Comparison of ENCODE assay signal across 1 cellular context in genomic region chr6:109382576-109383437, GRCh38.
TF ChIP-seq lines count a peak whose summit lies in the region.

No MANE protein-coding gene starts in this region.

TF ChIP-seq in HepG2, 621 proteins besides CTCF, POLR2A, EP300 and RAD21 (continued from another document and continues in another):
- TF ChIP-seq HOXA3 (CRISPR knock-in tag; IDR thresholded peaks at IDR 0.05) (0 out of 2 replicates have a peak, but pooled peaks have one; percentile 34), FOXO1 (CRISPR knock-in tag; IDR thresholded peaks at IDR 0.05) (peak; percentile 0; the same call in 1 of the 2 replicates), ATF3 (CRISPR knock-in tag; IDR thresholded peaks at IDR 0.05) (no peak), RFX5 (IDR thresholded peaks at IDR 0.05; ENCODE audit: low read depth, low read length) (no peak), RBAK (CRISPR knock-in tag; IDR thresholded peaks at IDR 0.05) (no peak), FOXK2 (IDR thresholded peaks at IDR 0.05) (peak; percentile 100), MEIS1 (CRISPR knock-in tag; IDR thresholded peaks at IDR 0.05; ENCODE audit: borderline replicate concordance) (peak; percentile 53; the same call in 1 of the 2 replicates), HNF4A (CRISPR knock-in tag; IDR thresholded peaks at IDR 0.05) (0 out of 2 replicates have a peak, but pooled peaks have one; percentile 1), ZBTB14 (CRISPR knock-in tag; IDR thresholded peaks at IDR 0.05) (peak; percentile 82), BHLHE40 (IDR thresholded peaks at IDR 0.05; ENCODE audit: low read length) (peak; percentile 85), ZNF792 (CRISPR knock-in tag; IDR thresholded peaks at IDR 0.05) (no peak), ZBTB34 (CRISPR knock-in tag; IDR thresholded peaks at IDR 0.05) (0 out of 2 replicates have a peak, but pooled peaks have one; percentile 39), FOXA3 (CRISPR knock-in tag; IDR thresholded peaks at IDR 0.05) (no peak), ZNF572 (CRISPR knock-in tag; IDR thresholded peaks at IDR 0.05) (0 out of 2 replicates have a peak, but pooled peaks have one; percentile 75), MLLT10 (CRISPR knock-in tag; IDR thresholded peaks at IDR 0.05) (no peak), PITX1 (CRISPR knock-in tag; IDR thresholded peaks at IDR 0.05) (peak; percentile 75), RXRB (CRISPR knock-in tag; IDR thresholded peaks at IDR 0.05; ENCODE audit: borderline replicate concordance) (peak; percentile 7), ZNF670 (CRISPR knock-in tag; IDR thresholded peaks at IDR 0.05; ENCODE audit: borderline replicate concordance) (0 out of 2 replicates have a peak, but pooled peaks have one; percentile 46), ZXDC (CRISPR knock-in tag; IDR thresholded peaks at IDR 0.05) (peak; percentile 12), HMGXB4 (CRISPR knock-in tag; IDR thresholded peaks at IDR 0.05; ENCODE audit: borderline replicate concordance in 1 of 2, low read depth in 1 of 2) (peak; percentile 14 to 57; a peak in 3 of 4 replicates), RBM22 (optimal IDR thresholded peaks at IDR 0.05; ENCODE audit: low read length) (no peak), ZSCAN25 (CRISPR knock-in tag; IDR thresholded peaks at IDR 0.05) (no peak; the same call in 1 of the 2 replicates), PAXIP1 (CRISPR knock-in tag; conservative IDR thresholded peaks at IDR 0.05) (peak; percentile 60; the same call in 1 of the 2 replicates), IKZF4 (CRISPR knock-in tag; IDR thresholded peaks at IDR 0.05; ENCODE audit: borderline replicate concordance, low read depth, not compliant biosample characterization) (peak; percentile 8), ADNP (CRISPR knock-in tag; IDR thresholded peaks at IDR 0.05) (no peak), KMT2B (CRISPR knock-in tag; IDR thresholded peaks at IDR 0.05) (peak; percentile 19), CREM (IDR thresholded peaks at IDR 0.05) (peak; percentile 57; the same call in 1 of the 2 replicates), CREM (CRISPR knock-in tag; IDR thresholded peaks at IDR 0.05) (no peak), ZMYM4 (CRISPR knock-in tag; IDR thresholded peaks at IDR 0.05) (no peak)
- TF ChIP-seq, protein P1, sequence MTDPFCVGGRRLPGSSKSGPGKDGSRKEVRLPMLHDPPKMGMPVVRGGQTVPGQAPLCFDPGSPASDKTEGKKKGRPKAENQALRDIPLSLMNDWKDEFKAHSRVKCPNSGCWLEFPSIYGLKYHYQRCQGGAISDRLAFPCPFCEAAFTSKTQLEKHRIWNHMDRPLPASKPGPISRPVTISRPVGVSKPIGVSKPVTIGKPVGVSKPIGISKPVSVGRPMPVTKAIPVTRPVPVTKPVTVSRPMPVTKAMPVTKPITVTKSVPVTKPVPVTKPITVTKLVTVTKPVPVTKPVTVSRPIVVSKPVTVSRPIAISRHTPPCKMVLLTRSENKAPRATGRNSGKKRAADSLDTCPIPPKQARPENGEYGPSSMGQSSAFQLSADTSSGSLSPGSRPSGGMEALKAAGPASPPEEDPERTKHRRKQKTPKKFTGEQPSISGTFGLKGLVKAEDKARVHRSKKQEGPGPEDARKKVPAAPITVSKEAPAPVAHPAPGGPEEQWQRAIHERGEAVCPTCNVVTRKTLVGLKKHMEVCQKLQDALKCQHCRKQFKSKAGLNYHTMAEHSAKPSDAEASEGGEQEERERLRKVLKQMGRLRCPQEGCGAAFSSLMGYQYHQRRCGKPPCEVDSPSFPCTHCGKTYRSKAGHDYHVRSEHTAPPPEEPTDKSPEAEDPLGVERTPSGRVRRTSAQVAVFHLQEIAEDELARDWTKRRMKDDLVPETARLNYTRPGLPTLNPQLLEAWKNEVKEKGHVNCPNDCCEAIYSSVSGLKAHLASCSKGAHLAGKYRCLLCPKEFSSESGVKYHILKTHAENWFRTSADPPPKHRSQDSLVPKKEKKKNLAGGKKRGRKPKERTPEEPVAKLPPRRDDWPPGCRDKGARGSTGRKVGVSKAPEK (CRISPR knock-in tag; IDR thresholded peaks at IDR 0.05; ENCODE audit: borderline replicate concordance): no peak
- TF ChIP-seq, protein P2, sequence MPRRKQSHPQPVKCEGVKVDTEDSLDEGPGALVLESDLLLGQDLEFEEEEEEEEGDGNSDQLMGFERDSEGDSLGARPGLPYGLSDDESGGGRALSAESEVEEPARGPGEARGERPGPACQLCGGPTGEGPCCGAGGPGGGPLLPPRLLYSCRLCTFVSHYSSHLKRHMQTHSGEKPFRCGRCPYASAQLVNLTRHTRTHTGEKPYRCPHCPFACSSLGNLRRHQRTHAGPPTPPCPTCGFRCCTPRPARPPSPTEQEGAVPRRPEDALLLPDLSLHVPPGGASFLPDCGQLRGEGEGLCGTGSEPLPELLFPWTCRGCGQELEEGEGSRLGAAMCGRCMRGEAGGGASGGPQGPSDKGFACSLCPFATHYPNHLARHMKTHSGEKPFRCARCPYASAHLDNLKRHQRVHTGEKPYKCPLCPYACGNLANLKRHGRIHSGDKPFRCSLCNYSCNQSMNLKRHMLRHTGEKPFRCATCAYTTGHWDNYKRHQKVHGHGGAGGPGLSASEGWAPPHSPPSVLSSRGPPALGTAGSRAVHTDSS (CRISPR knock-in tag; conservative IDR thresholded peaks at IDR 0.05): no peak
- TF ChIP-seq, protein P3, sequence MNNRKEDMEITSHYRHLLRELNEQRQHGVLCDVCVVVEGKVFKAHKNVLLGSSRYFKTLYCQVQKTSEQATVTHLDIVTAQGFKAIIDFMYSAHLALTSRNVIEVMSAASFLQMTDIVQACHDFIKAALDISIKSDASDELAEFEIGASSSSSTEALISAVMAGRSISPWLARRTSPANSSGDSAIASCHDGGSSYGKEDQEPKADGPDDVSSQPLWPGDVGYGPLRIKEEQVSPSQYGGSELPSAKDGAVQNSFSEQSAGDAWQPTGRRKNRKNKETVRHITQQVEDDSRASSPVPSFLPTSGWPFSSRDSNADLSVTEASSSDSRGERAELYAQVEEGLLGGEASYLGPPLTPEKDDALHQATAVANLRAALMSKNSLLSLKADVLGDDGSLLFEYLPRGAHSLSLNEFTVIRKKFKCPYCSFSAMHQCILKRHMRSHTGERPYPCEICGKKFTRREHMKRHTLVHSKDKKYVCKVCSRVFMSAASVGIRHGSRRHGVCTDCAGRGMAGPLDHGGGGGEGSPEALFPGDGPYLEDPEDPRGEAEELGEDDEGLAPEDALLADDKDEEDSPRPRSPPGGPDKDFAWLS (CRISPR knock-in tag; IDR thresholded peaks at IDR 0.05; ENCODE audit: borderline replicate concordance): no peak
- TF ChIP-seq, protein P4, sequence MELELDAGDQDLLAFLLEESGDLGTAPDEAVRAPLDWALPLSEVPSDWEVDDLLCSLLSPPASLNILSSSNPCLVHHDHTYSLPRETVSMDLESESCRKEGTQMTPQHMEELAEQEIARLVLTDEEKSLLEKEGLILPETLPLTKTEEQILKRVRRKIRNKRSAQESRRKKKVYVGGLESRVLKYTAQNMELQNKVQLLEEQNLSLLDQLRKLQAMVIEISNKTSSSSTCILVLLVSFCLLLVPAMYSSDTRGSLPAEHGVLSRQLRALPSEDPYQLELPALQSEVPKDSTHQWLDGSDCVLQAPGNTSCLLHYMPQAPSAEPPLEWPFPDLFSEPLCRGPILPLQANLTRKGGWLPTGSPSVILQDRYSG (CRISPR knock-in tag; IDR thresholded peaks at IDR 0.05): peak; percentile 75; the same call in 1 of the 2 replicates
- TF ChIP-seq, protein P5, sequence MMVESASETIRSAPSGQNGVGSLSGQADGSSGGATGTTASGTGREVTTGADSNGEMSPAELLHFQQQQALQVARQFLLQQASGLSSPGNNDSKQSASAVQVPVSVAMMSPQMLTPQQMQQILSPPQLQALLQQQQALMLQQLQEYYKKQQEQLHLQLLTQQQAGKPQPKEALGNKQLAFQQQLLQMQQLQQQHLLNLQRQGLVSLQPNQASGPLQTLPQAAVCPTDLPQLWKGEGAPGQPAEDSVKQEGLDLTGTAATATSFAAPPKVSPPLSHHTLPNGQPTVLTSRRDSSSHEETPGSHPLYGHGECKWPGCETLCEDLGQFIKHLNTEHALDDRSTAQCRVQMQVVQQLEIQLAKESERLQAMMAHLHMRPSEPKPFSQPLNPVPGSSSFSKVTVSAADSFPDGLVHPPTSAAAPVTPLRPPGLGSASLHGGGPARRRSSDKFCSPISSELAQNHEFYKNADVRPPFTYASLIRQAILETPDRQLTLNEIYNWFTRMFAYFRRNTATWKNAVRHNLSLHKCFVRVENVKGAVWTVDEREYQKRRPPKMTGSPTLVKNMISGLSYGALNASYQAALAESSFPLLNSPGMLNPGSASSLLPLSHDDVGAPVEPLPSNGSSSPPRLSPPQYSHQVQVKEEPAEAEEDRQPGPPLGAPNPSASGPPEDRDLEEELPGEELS (CRISPR knock-in tag; IDR thresholded peaks at IDR 0.05): no peak
